In the genomic region with DNA sequence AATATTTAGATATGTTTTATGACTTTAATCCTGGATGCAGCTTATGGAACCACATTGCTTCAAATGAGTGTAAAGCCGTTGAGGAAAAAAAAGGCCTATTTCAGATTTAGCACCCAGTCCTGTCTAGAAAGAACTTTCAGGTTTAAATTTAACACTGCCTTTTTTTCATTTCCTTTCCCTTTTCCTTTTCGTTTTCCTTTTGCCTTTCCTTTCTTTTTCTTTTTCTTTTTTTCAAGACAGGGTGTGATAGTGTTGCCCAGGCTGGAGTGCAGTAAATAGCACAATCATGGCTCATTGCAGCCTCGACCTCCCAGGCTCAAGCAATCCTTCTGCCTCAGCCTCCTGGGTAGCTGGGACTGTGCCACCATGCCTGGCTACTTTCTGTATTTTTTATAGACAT, we compare ENCODE assay signal across 2 cellular contexts.
TF ChIP-seq lines count a peak whose summit lies in the region.

No MANE protein-coding gene starts in this region.

TF ChIP-seq in HepG2, 621 proteins besides CTCF, POLR2A, EP300 and RAD21 (continues in another document):
- TF ChIP-seq, protein P1, sequence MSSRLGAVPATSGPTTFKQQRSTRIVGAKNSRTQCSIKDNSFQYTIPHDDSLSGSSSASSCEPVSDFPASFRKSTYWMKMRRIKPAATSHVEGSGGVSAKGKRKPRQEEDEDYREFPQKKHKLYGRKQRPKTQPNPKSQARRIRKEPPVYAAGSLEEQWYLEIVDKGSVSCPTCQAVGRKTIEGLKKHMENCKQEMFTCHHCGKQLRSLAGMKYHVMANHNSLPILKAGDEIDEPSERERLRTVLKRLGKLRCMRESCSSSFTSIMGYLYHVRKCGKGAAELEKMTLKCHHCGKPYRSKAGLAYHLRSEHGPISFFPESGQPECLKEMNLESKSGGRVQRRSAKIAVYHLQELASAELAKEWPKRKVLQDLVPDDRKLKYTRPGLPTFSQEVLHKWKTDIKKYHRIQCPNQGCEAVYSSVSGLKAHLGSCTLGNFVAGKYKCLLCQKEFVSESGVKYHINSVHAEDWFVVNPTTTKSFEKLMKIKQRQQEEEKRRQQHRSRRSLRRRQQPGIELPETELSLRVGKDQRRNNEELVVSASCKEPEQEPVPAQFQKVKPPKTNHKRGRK (CRISPR knock-in tag; IDR thresholded peaks at IDR 0.05), result no peak
- TF ChIP-seq NCOA1 (CRISPR knock-in tag; IDR thresholded peaks at IDR 0.05) (no peak), ZMYM4 (CRISPR knock-in tag; IDR thresholded peaks at IDR 0.05) (no peak), ZNF280D (CRISPR knock-in tag; IDR thresholded peaks at IDR 0.05) (no peak), TRAFD1 (CRISPR knock-in tag; IDR thresholded peaks at IDR 0.05; ENCODE audit: borderline replicate concordance) (no peak), ZNF589 (CRISPR knock-in tag; conservative IDR thresholded peaks at IDR 0.05) (no peak), CBFB (CRISPR knock-in tag; IDR thresholded peaks at IDR 0.05) (no peak), ZNF3 (CRISPR knock-in tag; IDR thresholded peaks at IDR 0.05) (no peak), ZNF770 (CRISPR knock-in tag; IDR thresholded peaks at IDR 0.05) (0 out of 2 replicates have a peak, but pooled peaks have one; percentile 55), FOXC1 (CRISPR knock-in tag; IDR thresholded peaks at IDR 0.05; ENCODE audit: borderline replicate concordance) (no peak)

TF ChIP-seq in HEK293, 187 proteins besides CTCF, POLR2A, EP300 and RAD21:
- peak; percentile 97 for TF ChIP-seq PRDM1 (tag by site-specific recombination; IDR thresholded peaks at IDR 0.05)
- TF ChIP-seq, protein P2, sequence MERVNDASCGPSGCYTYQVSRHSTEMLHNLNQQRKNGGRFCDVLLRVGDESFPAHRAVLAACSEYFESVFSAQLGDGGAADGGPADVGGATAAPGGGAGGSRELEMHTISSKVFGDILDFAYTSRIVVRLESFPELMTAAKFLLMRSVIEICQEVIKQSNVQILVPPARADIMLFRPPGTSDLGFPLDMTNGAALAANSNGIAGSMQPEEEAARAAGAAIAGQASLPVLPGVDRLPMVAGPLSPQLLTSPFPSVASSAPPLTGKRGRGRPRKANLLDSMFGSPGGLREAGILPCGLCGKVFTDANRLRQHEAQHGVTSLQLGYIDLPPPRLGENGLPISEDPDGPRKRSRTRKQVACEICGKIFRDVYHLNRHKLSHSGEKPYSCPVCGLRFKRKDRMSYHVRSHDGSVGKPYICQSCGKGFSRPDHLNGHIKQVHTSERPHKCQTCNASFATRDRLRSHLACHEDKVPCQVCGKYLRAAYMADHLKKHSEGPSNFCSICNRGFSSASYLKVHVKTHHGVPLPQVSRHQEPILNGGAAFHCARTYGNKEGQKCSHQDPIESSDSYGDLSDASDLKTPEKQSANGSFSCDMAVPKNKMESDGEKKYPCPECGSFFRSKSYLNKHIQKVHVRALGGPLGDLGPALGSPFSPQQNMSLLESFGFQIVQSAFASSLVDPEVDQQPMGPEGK (tag by site-specific recombination; IDR thresholded peaks at IDR 0.05), result no peak
